ENCODE assay signal across 8 cellular contexts in the genomic region with DNA sequence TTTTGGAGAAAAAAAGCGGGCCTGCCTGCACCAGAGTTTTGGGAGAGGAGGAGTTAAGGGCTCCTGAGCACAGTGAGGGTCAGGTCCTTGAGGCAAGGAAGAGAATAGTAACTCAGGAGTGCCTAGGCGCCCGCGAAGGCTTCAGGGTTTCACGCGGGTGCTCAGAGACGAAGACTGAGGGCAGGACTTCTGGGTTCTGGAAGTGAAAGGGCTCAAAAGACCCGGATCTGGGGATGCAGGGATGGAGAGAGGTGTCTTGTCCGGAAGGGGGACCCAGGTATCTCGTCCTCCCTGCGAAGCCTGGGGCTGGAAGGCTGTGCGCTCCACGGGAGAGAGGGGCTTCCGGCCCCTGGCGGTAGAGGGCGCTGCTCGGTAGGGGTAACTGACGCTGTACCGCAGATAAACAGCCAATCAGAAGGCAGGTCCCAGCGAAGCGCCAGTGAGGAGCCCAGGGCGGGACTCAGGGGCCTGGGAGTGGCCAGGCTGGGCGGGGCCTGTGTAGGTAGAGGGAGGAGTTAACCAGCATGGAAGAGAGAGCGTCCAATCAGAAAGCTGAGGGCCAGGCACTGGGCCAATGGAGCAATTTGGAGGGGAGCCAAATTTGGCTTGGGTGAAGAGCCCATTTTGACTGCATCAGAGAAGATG. TPM values are rescaled to one million over a fixed set of nuclear protein-coding genes. Genes with fewer than 3 reads are reported as not detected.
DNase-seq lines count a peak whose midpoint lies in the region; ATAC-seq, FAIRE-seq and TF ChIP-seq lines count a peak whose summit lies in the region.

No MANE protein-coding gene starts in this region.

- in situ Hi-C loops in K562 (cut with MboI) = no loop called here

- H3K4me2 ChIP-seq in K562 (ENCODE audit: insufficient read depth, low read length) (no peak overlapping the region), hepatocyte (peak overlapping the region; percentile 97)

- no peaks in the 10 kb centered on the region for H3K9me1 ChIP-seq in K562 (ENCODE audit: control insufficient read depth, insufficient read depth, low read length)

- CTCF ChIA-PET in K562 (lab: Yijun Ruan, JAX; ENCODE audit: low intra/inter-chr PET ratio) = no interaction called here

- no peak for TF ChIP-seq EP300 in K562 (IDR thresholded peaks at IDR 0.05; ENCODE audit: low read length)

- TF ChIP-seq CTCF in K562 (IDR thresholded peaks at IDR 0.05 in 2 of 3, conservative IDR thresholded peaks at IDR 0.05 in 1 of 3; ENCODE audit: insufficient read depth in 2 of 3, low read depth in 1 of 3, low read length in 3 of 3) (peak in 1 of 3 experiments; percentile 26; a peak in 2 of 6 replicates), hepatocyte (IDR thresholded peaks at IDR 0.05; ENCODE audit: poor library complexity) (peak; percentile 59)

- DNase-seq in DMS53 (lab: John Stamatoyannopoulos, UW) (peak; percentile 93), HPDE6-E6E7 (ENCODE audit: extremely low spot score) (peak; percentile 69), K562 (ENCODE audit: extremely low read depth in 1 of 4, low spot score in 3 of 4) (peak; percentile 71 to 86 (median 76)), hepatocyte (ENCODE audit: low spot score) (peak; percentile 85), sciatic nerve (ENCODE audit: low spot score) (peak; percentile 94), AML-193 (lab: John Stamatoyannopoulos, UW) (no peak)

- H3K9me2 ChIP-seq in hepatocyte (replicated peaks; ENCODE audit: insufficient read depth) = no peaks in the 10 kb centered on the region

- H3K4me1 ChIP-seq in K562 (replicated peaks in 1 of 2; ENCODE audit: control insufficient read depth in 2 of 2, insufficient read depth in 2 of 2, low read length in 2 of 2) (peaks cover 19 to 51% of the 10 kb centered on the region in 2 experiments; a peak in 4 of 5 replicates), hepatocyte (ENCODE audit: insufficient read depth) (peaks cover 19% of the 10 kb centered on the region)

- H3K4me3 ChIP-seq in K562 (no peak overlapping the region), hepatocyte (peak overlapping the region; percentile 83)

- no peak for TF ChIP-seq RAD21 in K562 (CRISPR knock-in tag; conservative IDR thresholded peaks at IDR 0.05 in 1 of 2, IDR thresholded peaks at IDR 0.05 in 1 of 2)

- H3K36me3 ChIP-seq in K562 (ENCODE audit: control insufficient read depth, insufficient read depth, low read length) (no peaks in the 10 kb centered on the region), hepatocyte (replicated peaks; ENCODE audit: insufficient read depth, low read depth) (no peaks in the 10 kb centered on the region)

- H3K27me3 ChIP-seq in K562 (ENCODE audit: control insufficient read depth in 2 of 2, insufficient read depth in 2 of 2, low read length in 2 of 2) (no peaks in the 10 kb centered on the region), hepatocyte (no peaks in the 10 kb centered on the region)

- H3K79me2 ChIP-seq in K562 (ENCODE audit: control insufficient read depth, insufficient read depth, low read length) = no peaks in the 10 kb centered on the region
- no peaks in the 10 kb centered on the region for H3K79me2 ChIP-seq in hepatocyte

- intact Hi-C loops in K562 (cut with micrococcal nuclease) (loop anchor here (5.0 kb wide), 1 partner anchor 50 kb away; no protein-coding TSS in a partner anchor), sciatic nerve (cut with DNase I) (no loop called here)

- POLR2A ChIA-PET in K562 (lab: Yijun Ruan, JAX) = interaction anchor here (1.0 kb wide), 1 partner anchor 12 kb away, joined by 7 read pairs; no protein-coding TSS in a partner anchor

- no peaks in the 10 kb centered on the region for H3K9me3 ChIP-seq in K562 (replicated peaks; ENCODE audit: control insufficient read depth, insufficient read depth, low read depth, low read length)
- no peaks in the 10 kb centered on the region for H3K9me3 ChIP-seq in hepatocyte (ENCODE audit: low read depth)

- no TSS peak for BruUV-seq in K562 (replicated peaks; lab: Mats Ljungman, UMichigan)

- H2AFZ ChIP-seq in K562 (ENCODE audit: low read depth, low read length) (peak overlapping the region; percentile 32; the same call in 1 of the 2 replicates), hepatocyte (peak overlapping the region; percentile 92)

- peak; percentile 58 for FAIRE-seq in K562 (lab: Jason Lieb, UNC)

- H3K9ac ChIP-seq in K562 (ENCODE audit: insufficient read depth in 1 of 2, low read depth in 2 of 2, low read length in 2 of 2) = no peak overlapping the region

- WGBS in K562 (ENCODE audit: insufficient coverage, low coverage, missing lambda C conversion rate) = 73% methylated on average over 15 of the region's 24 CpGs
- 37% methylated on average over 24 of the region's 24 CpGs for WGBS in hepatocyte (ENCODE audit: low lambda C conversion rate, missing lambda C conversion rate)

- H4K20me1 ChIP-seq in K562 (replicated peaks; ENCODE audit: control insufficient read depth, insufficient read depth, low read length) = no peaks in the 10 kb centered on the region
- no peaks in the 10 kb centered on the region for H4K20me1 ChIP-seq in hepatocyte (ENCODE audit: insufficient read depth, poor library complexity, severe bottlenecking)

- TF ChIP-seq POLR2A in K562 (conservative IDR thresholded peaks at IDR 0.05) = no peak

- peak; percentile 64 for ATAC-seq in K562
- peak; percentile 93 for ATAC-seq in sciatic nerve
- ATAC-seq in GM18520 (IDR thresholded peaks at IDR 0.05; ENCODE audit: unreplicated experiment) = no peak

- H3K27ac ChIP-seq in K562 (ENCODE audit: extremely low read depth, low read depth, low read length) (no peak overlapping the region), hepatocyte (peak overlapping the region; percentile 95)

RNA-seq across cellular contexts. Expression of a gene that starts 0.7 kb away (rescaled TPM):
- polyA plus RNA-seq in PFSK-1 (2012; ENCODE audit: insufficient read length, low read depth) = 48.2 TPM
- 0.44 and 0.81 TPM in 2 replicates for total RNA-seq in K562 (2011; cell fraction: chromatin; rRNA removed; ENCODE audit: low replicate concordance)
- 1.2 and 1.4 TPM in 2 replicates for total RNA-seq in K562 (2011; cell fraction: nucleolus; rRNA removed)
- 0.73 and 0.92 TPM in 2 replicates for total RNA-seq in K562 (2011; cell fraction: nucleoplasm; rRNA removed)
- total RNA-seq in K562 (2014; rRNA removed) = 0.53 and 0.91 TPM in 2 replicates
- total RNA-seq in K562 (2014; rRNA removed; fragmentation: Illumina TruSeq; extraction: Trizol) = 0.11 and 0.29 TPM in 2 replicates
- 0.25 and 0.26 TPM in 2 replicates for total RNA-seq in K562 (2015; rRNA removed; fragmentation: Illumina TruSeq; extraction: Trizol)
- total RNA-seq in K562 (2021) = 0.64 and 0.85 TPM in 2 replicates
- 0.04 and 0.08 TPM in 2 replicates for polyA plus RNA-seq in K562 (2011; rRNA removed)
- 0.25 and 0.67 TPM in 2 replicates for polyA plus RNA-seq in K562 (2011; cell fraction: cytosol; rRNA removed)
- polyA plus RNA-seq in K562 (2011; cell fraction: nucleus; rRNA removed) = 0.22 and 0.28 TPM in 2 replicates
- 0.72 and 1.9 TPM in 2 replicates for polyA plus RNA-seq in K562 (2012)
- 0.62 and 0.73 TPM in 2 replicates for polyA plus RNA-seq in K562 (2014; fragmentation: Illumina TruSeq; extraction: Trizol)
- under 1 TPM; 0.06 TPM for polyA plus RNA-seq in K562 (2014; fragmentation: Nextera tagmentation; extraction: Ambion mirVana)
- polyA plus RNA-seq in K562 (2014; rRNA removed) = 0.19 and 0.54 TPM in 2 replicates
- polyA minus RNA-seq in K562 (2011; rRNA and poly(A)+ RNA removed) = not detected in 2 replicates
- polyA minus RNA-seq in K562 (2011; cell fraction: cytosol; rRNA and poly(A)+ RNA removed) = 1.4 TPM in 1 of 2 replicates, not detected in the other
- 0.22 TPM in 1 of 2 replicates, not detected in the other for polyA minus RNA-seq in K562 (2011; cell fraction: nucleus; rRNA and poly(A)+ RNA removed)
- 14.5 and 15.7 TPM in 2 replicates for total RNA-seq in hepatocyte
- polyA plus RNA-seq in hepatocyte = 34.8 and 35.4 TPM in 2 replicates
- 66.3 TPM for total RNA-seq in sciatic nerve

RNA-seq across cellular contexts. Expression of a gene that starts 10.2 kb away (rescaled TPM):
- polyA plus RNA-seq in PFSK-1 (2012; ENCODE audit: insufficient read length, low read depth) = 8.9 TPM
- not detected in 2 replicates for total RNA-seq in K562 (2011; cell fraction: chromatin; rRNA removed; ENCODE audit: low replicate concordance)
- total RNA-seq in K562 (2011; cell fraction: nucleolus; rRNA removed) = not detected in 2 replicates
- total RNA-seq in K562 (2011; cell fraction: nucleoplasm; rRNA removed) = not detected in 2 replicates
- total RNA-seq in K562 (2014; rRNA removed) (not detected in 2 replicates), K562 (2014; rRNA removed; fragmentation: Illumina TruSeq; extraction: Trizol) (not detected in 2 replicates), K562 (2015; rRNA removed; fragmentation: Illumina TruSeq; extraction: Trizol) (not detected in 2 replicates), K562 (2021) (0.07 TPM in 1 of 2 replicates, not detected in the other), hepatocyte (2.3 and 2.5 TPM in 2 replicates), sciatic nerve (not detected)
- polyA plus RNA-seq in K562 (2011; rRNA removed) (not detected in 2 replicates), K562 (2014; fragmentation: Illumina TruSeq; extraction: Trizol) (not detected in 2 replicates), K562 (2014; fragmentation: Nextera tagmentation; extraction: Ambion mirVana) (1 to 10 TPM; 2.2 to 2.7 TPM), K562 (2014; rRNA removed) (not detected in 2 replicates), hepatocyte (7.5 and 12.7 TPM in 2 replicates)
- polyA plus RNA-seq in K562 (2011; cell fraction: cytosol; rRNA removed) = 0.03 TPM in 1 of 2 replicates, not detected in the other
- not detected in 2 replicates for polyA plus RNA-seq in K562 (2011; cell fraction: nucleus; rRNA removed)
- polyA plus RNA-seq in K562 (2012) = 0.56 and 2.4 TPM in 2 replicates
- not detected in 2 replicates for polyA minus RNA-seq in K562 (2011; rRNA and poly(A)+ RNA removed)
- polyA minus RNA-seq in K562 (2011; cell fraction: cytosol; rRNA and poly(A)+ RNA removed) = not detected in 2 replicates
- polyA minus RNA-seq in K562 (2011; cell fraction: nucleus; rRNA and poly(A)+ RNA removed) = not detected in 2 replicates

RNA-seq across cellular contexts. Expression of a gene that starts 13.4 kb away (rescaled TPM):
- 14.6 TPM for polyA plus RNA-seq in PFSK-1 (2012; ENCODE audit: insufficient read length, low read depth)
- 14.5 and 27.5 TPM in 2 replicates for total RNA-seq in K562 (2011; cell fraction: chromatin; rRNA removed; ENCODE audit: low replicate concordance)
- total RNA-seq in K562 (2011; cell fraction: nucleolus; rRNA removed) = 22.8 and 23.9 TPM in 2 replicates
- 15.2 and 19.7 TPM in 2 replicates for total RNA-seq in K562 (2011; cell fraction: nucleoplasm; rRNA removed)
- total RNA-seq in K562 (2014; rRNA removed) = 10.3 and 11.8 TPM in 2 replicates
- total RNA-seq in K562 (2014; rRNA removed; fragmentation: Illumina TruSeq; extraction: Trizol) = 1.2 and 1.9 TPM in 2 replicates
- total RNA-seq in K562 (2015; rRNA removed; fragmentation: Illumina TruSeq; extraction: Trizol) = 5.0 and 6.6 TPM in 2 replicates
- total RNA-seq in K562 (2021) = 13.2 and 13.5 TPM in 2 replicates
- 2.1 and 5.6 TPM in 2 replicates for polyA plus RNA-seq in K562 (2011; rRNA removed)
- 3.3 and 7.9 TPM in 2 replicates for polyA plus RNA-seq in K562 (2011; cell fraction: cytosol; rRNA removed)
- 33.0 and 40.2 TPM in 2 replicates for polyA plus RNA-seq in K562 (2011; cell fraction: nucleus; rRNA removed)
- 8.9 and 9.6 TPM in 2 replicates for polyA plus RNA-seq in K562 (2012)
- polyA plus RNA-seq in K562 (2014; fragmentation: Illumina TruSeq; extraction: Trizol) = 1.8 and 4.8 TPM in 2 replicates
- polyA plus RNA-seq in K562 (2014; fragmentation: Nextera tagmentation; extraction: Ambion mirVana) = under 1 TPM; 0.11 to 0.17 TPM
- 8.4 and 9.5 TPM in 2 replicates for polyA plus RNA-seq in K562 (2014; rRNA removed)
- polyA minus RNA-seq in K562 (2011; rRNA and poly(A)+ RNA removed) = 1.6 and 2.5 TPM in 2 replicates
- 4.5 and 6.8 TPM in 2 replicates for polyA minus RNA-seq in K562 (2011; cell fraction: cytosol; rRNA and poly(A)+ RNA removed)
- polyA minus RNA-seq in K562 (2011; cell fraction: nucleus; rRNA and poly(A)+ RNA removed) = 5.1 and 8.1 TPM in 2 replicates
- total RNA-seq in hepatocyte = 11.4 and 12.2 TPM in 2 replicates
- 19.4 and 19.6 TPM in 2 replicates for polyA plus RNA-seq in hepatocyte
- total RNA-seq in sciatic nerve = 10.0 TPM

RNA-seq across cellular contexts. Expression of a gene that starts 30.1 kb away (rescaled TPM):
- polyA plus RNA-seq in PFSK-1 (2012; ENCODE audit: insufficient read length, low read depth) = 0.10 TPM
- total RNA-seq in K562 (2011; cell fraction: chromatin; rRNA removed; ENCODE audit: low replicate concordance) = not detected in 2 replicates
- 0.17 TPM in 1 of 2 replicates, not detected in the other for total RNA-seq in K562 (2011; cell fraction: nucleolus; rRNA removed)
- 0.23 TPM in 1 of 2 replicates, not detected in the other for total RNA-seq in K562 (2011; cell fraction: nucleoplasm; rRNA removed)
- total RNA-seq in K562 (2014; rRNA removed) (not detected in 2 replicates), K562 (2014; rRNA removed; fragmentation: Illumina TruSeq; extraction: Trizol) (not detected in 2 replicates), K562 (2015; rRNA removed; fragmentation: Illumina TruSeq; extraction: Trizol) (not detected in 2 replicates), K562 (2021) (0.13 TPM in 1 of 2 replicates, not detected in the other), hepatocyte (1.2 and 1.7 TPM in 2 replicates), sciatic nerve (1.5 TPM)
- polyA plus RNA-seq in K562 (2011; rRNA removed) (0.03 and 0.06 TPM in 2 replicates), K562 (2014; fragmentation: Illumina TruSeq; extraction: Trizol) (0.04 and 0.07 TPM in 2 replicates), K562 (2014; fragmentation: Nextera tagmentation; extraction: Ambion mirVana) (under 1 TPM in 1 of 2 experiments, not detected in 1; 0.06 TPM), K562 (2014; rRNA removed) (not detected in 2 replicates), hepatocyte (0.54 and 0.64 TPM in 2 replicates)
- polyA plus RNA-seq in K562 (2011; cell fraction: cytosol; rRNA removed) = 0.04 and 0.12 TPM in 2 replicates
- 0.04 and 0.06 TPM in 2 replicates for polyA plus RNA-seq in K562 (2011; cell fraction: nucleus; rRNA removed)
- 0.09 and 0.21 TPM in 2 replicates for polyA plus RNA-seq in K562 (2012)
- 0.03 and 0.04 TPM in 2 replicates for polyA minus RNA-seq in K562 (2011; rRNA and poly(A)+ RNA removed)
- polyA minus RNA-seq in K562 (2011; cell fraction: cytosol; rRNA and poly(A)+ RNA removed) = not detected in 2 replicates
- polyA minus RNA-seq in K562 (2011; cell fraction: nucleus; rRNA and poly(A)+ RNA removed) = not detected in 2 replicates

RNA-seq across cellular contexts. Expression of a gene that starts 35.5 kb away (rescaled TPM):
- 44.8 TPM for polyA plus RNA-seq in PFSK-1 (2012; ENCODE audit: insufficient read length, low read depth)
- 95.6 and 204 TPM in 2 replicates for total RNA-seq in K562 (2011; cell fraction: chromatin; rRNA removed; ENCODE audit: low replicate concordance)
- 127 and 145 TPM in 2 replicates for total RNA-seq in K562 (2011; cell fraction: nucleolus; rRNA removed)
- total RNA-seq in K562 (2011; cell fraction: nucleoplasm; rRNA removed) = 113 and 120 TPM in 2 replicates
- 27.6 and 35.1 TPM in 2 replicates for total RNA-seq in K562 (2014; rRNA removed)
- 15.8 and 17.8 TPM in 2 replicates for total RNA-seq in K562 (2014; rRNA removed; fragmentation: Illumina TruSeq; extraction: Trizol)
- total RNA-seq in K562 (2015; rRNA removed; fragmentation: Illumina TruSeq; extraction: Trizol) = 22.9 and 23.4 TPM in 2 replicates
- total RNA-seq in K562 (2021) = 44.1 and 49.8 TPM in 2 replicates
- 46.7 and 74.1 TPM in 2 replicates for polyA plus RNA-seq in K562 (2011; rRNA removed)
- 66.4 and 70.6 TPM in 2 replicates for polyA plus RNA-seq in K562 (2011; cell fraction: cytosol; rRNA removed)
- polyA plus RNA-seq in K562 (2011; cell fraction: nucleus; rRNA removed) = 343 and 373 TPM in 2 replicates
- 40.1 and 104 TPM in 2 replicates for polyA plus RNA-seq in K562 (2012)
- polyA plus RNA-seq in K562 (2014; fragmentation: Illumina TruSeq; extraction: Trizol) = 43.2 and 54.4 TPM in 2 replicates
- under 1 TPM; 0.80 to 0.89 TPM for polyA plus RNA-seq in K562 (2014; fragmentation: Nextera tagmentation; extraction: Ambion mirVana)
- polyA plus RNA-seq in K562 (2014; rRNA removed) = 52.8 and 54.4 TPM in 2 replicates
- 35.6 and 38.8 TPM in 2 replicates for polyA minus RNA-seq in K562 (2011; rRNA and poly(A)+ RNA removed)
- 36.8 and 41.0 TPM in 2 replicates for polyA minus RNA-seq in K562 (2011; cell fraction: cytosol; rRNA and poly(A)+ RNA removed)
- polyA minus RNA-seq in K562 (2011; cell fraction: nucleus; rRNA and poly(A)+ RNA removed) = 50.6 and 81.8 TPM in 2 replicates
- 75.2 and 77.2 TPM in 2 replicates for total RNA-seq in hepatocyte
- polyA plus RNA-seq in hepatocyte = 56.6 and 68.0 TPM in 2 replicates
- total RNA-seq in sciatic nerve = 59.9 TPM

Comparison
In these comparisons a context has a peak if more than half of its experiments do, and no peak if none do; other contexts are left out.
1. DNase-seq: peak in DMS53 (single experiment), HPDE6-E6E7 (single experiment), K562 (4 of 4), hepatocyte (single experiment) and sciatic nerve (single experiment); none in AML-193 (0 of 2).